In genomic region chr3:86104154-86104553, GRCh38 we compare ENCODE assay signal across 32 cellular contexts.
"Had no signal": no experiment of that assay in that cellular context is flagged by ENCODE, and none has a peak within 500 bp of the region (broad histone marks: within the 10 kb centered on the region; RNA-seq: fewer than 3 reads in every experiment).

No MANE protein-coding gene starts in this region.

- H3K4me3 Mint-ChIP-seq: activated CD4-positive, alpha-beta T cell treated with anti-CD3 and anti-CD28 coated beads, Interleukin-2, amount 10 ng/mL, durations not matched to agents 24 days and 14 days; activated CD8-positive, alpha-beta T cell treated with anti-CD3 and anti-CD28 coated beads for 36 hours; activated naive CD8-positive, alpha-beta T cell treated with anti-CD3 and anti-CD28 coated beads for 36 hours; activated T-cell treated with anti-CD3 and anti-CD28 coated beads, Interleukin-2, amount 50 U/mL, for 72 hours; activated T-helper 17 cell treated with anti-CD3 and anti-CD28 coated beads, Interleukin-2, amount 50 U/mL, for 72 hours had no signal

- H3K27ac ChIP-seq: brain microvascular endothelial cell, WERI-Rb-1 had no signal

- H3K27me3 Mint-ChIP-seq: activated CD4-positive, alpha-beta T cell treated with anti-CD3 and anti-CD28 coated beads, Interleukin-2, amount 10 ng/mL, durations not matched to agents 24 days and 14 days; activated CD8-positive, alpha-beta T cell treated with anti-CD3 and anti-CD28 coated beads for 36 hours; activated naive CD8-positive, alpha-beta T cell treated with anti-CD3 and anti-CD28 coated beads for 36 hours; activated T-helper 17 cell treated with anti-CD3 and anti-CD28 coated beads, Interleukin-2, amount 50 U/mL, for 72 hours had no signal

- H3K27ac Mint-ChIP-seq: activated CD4-positive, alpha-beta T cell treated with anti-CD3 and anti-CD28 coated beads, Interleukin-2, amount 10 ng/mL, durations not matched to agents 24 days and 14 days; activated CD8-positive, alpha-beta T cell treated with anti-CD3 and anti-CD28 coated beads for 36 hours; activated naive CD8-positive, alpha-beta T cell treated with anti-CD3 and anti-CD28 coated beads for 36 hours; activated T-cell treated with anti-CD3 and anti-CD28 coated beads, Interleukin-2, amount 50 U/mL, for 72 hours; activated T-helper 17 cell treated with anti-CD3 and anti-CD28 coated beads, Interleukin-2, amount 50 U/mL, for 72 hours had no signal

- H3K27me3 ChIP-seq: brain microvascular endothelial cell had no signal

- H3K4me1 Mint-ChIP-seq: activated CD4-positive, alpha-beta T cell treated with anti-CD3 and anti-CD28 coated beads, Interleukin-2, amount 10 ng/mL, durations not matched to agents 24 days and 14 days; activated naive CD8-positive, alpha-beta T cell treated with anti-CD3 and anti-CD28 coated beads for 36 hours; activated T-helper 17 cell treated with anti-CD3 and anti-CD28 coated beads, Interleukin-2, amount 50 U/mL, for 72 hours had no signal

- DNase-seq: activated CD4-positive, alpha-beta T cell treated with anti-CD3 and anti-CD28 coated beads, Interleukin-2, amount 10 ng/mL, durations not matched to agents 24 days and 14 days; activated CD4-positive, alpha-beta T cell treated with anti-CD3 and anti-CD28 coated beads, Interleukin-2, amount 50 U/mL, for 4 hours; activated CD8-positive, alpha-beta T cell treated with anti-CD3 and anti-CD28 coated beads for 36 hours; activated effector memory CD4-positive, alpha-beta T cell treated with anti-CD3 and anti-CD28 coated beads, Interleukin-2, amount 50 U/mL, for 16 hours; activated naive CD4-positive, alpha-beta T cell; activated naive CD4-positive, alpha-beta T cell treated with anti-CD3 and anti-CD28 coated beads, Interleukin-2, amount 50 U/mL, for 16 hours; activated naive CD8-positive, alpha-beta T cell treated with anti-CD3 and anti-CD28 coated beads for 36 hours; activated T-cell treated with anti-CD3 and anti-CD28 coated beads, Interleukin-2, amount 50 U/mL, for 1 hour; activated T-cell treated with anti-CD3 and anti-CD28 coated beads, Interleukin-2, amount 50 U/mL, for 72 hours; amniotic stem cell; aorta; brain microvascular endothelial cell; central memory CD4-positive, alpha-beta T cell; MM.1S; MV-4-11; NCI-H1092 treated with DMSO at 0.1 percent for 48 hours; NCI-H1417; NCI-H146; NCI-H187; NCI-H2029 treated with DMSO at 0.1 percent for 48 hours; NCI-H2107; NCI-H2171; NCI-H510A; NCI-H526; NCI-H748 treated with DMSO at 0.1 percent for 48 hours; OCI-M1; Right ventricle myocardium superior; SW 1271; T-helper 1 cell; T1000; WERI-Rb-1 had no signal

- H3K36me3 ChIP-seq: brain microvascular endothelial cell, WERI-Rb-1 had no signal

- H3K36me3 Mint-ChIP-seq: activated naive CD8-positive, alpha-beta T cell treated with anti-CD3 and anti-CD28 coated beads for 36 hours had no signal
